15 cellular contexts compared by ENCODE assay signal in the genomic region with DNA sequence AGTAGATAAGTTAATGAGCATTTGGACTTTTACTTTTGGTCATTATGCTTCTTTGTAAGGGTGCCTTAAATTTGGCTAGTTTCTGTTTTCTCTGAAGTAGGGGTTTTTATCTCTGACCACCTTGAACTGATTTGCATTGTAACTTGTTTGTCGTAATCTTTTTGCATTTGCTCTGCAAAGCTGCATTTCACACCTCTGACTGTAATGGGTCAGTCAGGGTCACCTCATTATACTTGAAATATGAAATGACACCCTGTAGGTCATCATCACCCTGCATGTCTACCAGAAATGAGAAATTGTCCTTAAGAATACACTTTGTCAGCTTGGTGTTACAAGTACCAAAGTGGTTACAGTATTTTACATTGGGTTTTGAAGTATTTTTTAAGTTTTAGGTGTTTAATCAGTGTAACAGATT.
DNase-seq lines count a peak whose midpoint lies in the region; ATAC-seq and TF ChIP-seq lines count a peak whose summit lies in the region.
"Had no signal": no experiment of that assay in that cellular context is flagged by ENCODE, and none has a peak within 500 bp of the region (broad histone marks: within the 10 kb centered on the region; RNA-seq: fewer than 3 reads in every experiment).

No MANE protein-coding gene starts in this region.

- DNase-seq in NCI-H146 (lab: John Stamatoyannopoulos, UW), result no peak
- DNase-seq in NCI-H526 treated with DMSO at 0.1 percent for 48 hours (lab: John Stamatoyannopoulos, UW), result no peak
- DNase-seq in NCI-H524 (lab: John Stamatoyannopoulos, UW), result no peak
- DNase-seq in NCI-H2107 (lab: John Stamatoyannopoulos, UW), result no peak
- DNase-seq: adrenal gland; DND-41; NCI-H1092; NCI-H748 treated with DMSO at 0.1 percent for 48 hours; psoas muscle; stimulated activated CD4-positive, alpha-beta T cell treated with anti-CD3 and anti-CD28 coated beads, Interleukin-2, amount 100 ng/mL, for 24 hours had no signal

- ATAC-seq in GM18505 (IDR thresholded peaks at IDR 0.05; ENCODE audit: unreplicated experiment), result peak; percentile 74
- ATAC-seq in GM19455 (IDR thresholded peaks at IDR 0.05; ENCODE audit: unreplicated experiment), result peak; percentile 58
- ATAC-seq in HG02840 (IDR thresholded peaks at IDR 0.05; ENCODE audit: low FRiP score, unreplicated experiment), result peak; percentile 75
- peak; percentile 82 for ATAC-seq in HG03469 (IDR thresholded peaks at IDR 0.05; ENCODE audit: unreplicated experiment)
- ATAC-seq: psoas muscle; stimulated activated memory B cell treated with anti-CD40 and anti-IgM and Interleukin-4, amounts not matched to agents 10 μg/mL and 1 μg/mL and 100 μg/mL, for 72 hours had no signal

- TF ChIP-seq POLR2A in GM18505 (IDR thresholded peaks at IDR 0.05; ENCODE audit: borderline replicate concordance, extremely low read depth, insufficient read depth, insufficient read length), result no peak
